Comparison of ENCODE assay signal across 27 cellular contexts in genomic region chr5:11166906-11167305, GRCh38.
DNase-seq lines count a peak whose midpoint lies in the region; TF ChIP-seq lines count a peak whose summit lies in the region.
"Had no signal": no experiment of that assay in that cellular context is flagged by ENCODE, and none has a peak within 500 bp of the region (broad histone marks: within the 10 kb centered on the region; RNA-seq: fewer than 3 reads in every experiment).

No MANE protein-coding gene starts in this region.

- peak; percentile 46 for DNase-seq in HT1080 (ENCODE audit: low read depth)
- DNase-seq in astrocyte of the spinal cord (ENCODE audit: low read depth, low spot score) = peak; percentile 26
- peak; percentile 45 for DNase-seq in kidney glomerular epithelial cell (lab: John Stamatoyannopoulos, UW)
- peak; percentile 10 for DNase-seq in retinal pigment epithelial cell (ENCODE audit: low read depth)
- no peak for DNase-seq in NCI-H1436 treated with DMSO at 0.1 percent for 48 hours (lab: John Stamatoyannopoulos, UW)
- DNase-seq in Kasumi-1 (lab: John Stamatoyannopoulos, UW) = no peak
- no peak for DNase-seq in HuH-7 (ENCODE audit: low spot score)
- DNase-seq in activated CD4-positive, alpha-beta T cell treated with anti-CD3 and anti-CD28 coated beads for 4 hours = no peak
- DNase-seq: ACHN; activated CD4-positive, alpha-beta memory T cell treated with anti-CD3 and anti-CD28 coated beads, Interleukin-2, amount 10 ng/mL, durations not matched to agents 7 days and 5 days; activated CD4-positive, CD25-positive, alpha-beta regulatory T cell treated with anti-CD3 and anti-CD28 coated beads, Interleukin-2, amount 50 U/mL, for 72 hours; activated CD8-positive, alpha-beta memory T cell treated with anti-CD3 and anti-CD28 coated beads, Interleukin-2, amount 50 U/mL, for 48 hours; central memory CD4-positive, alpha-beta T cell; COR-L47; dermis blood vessel endothelial cell; GF-D8; H9; NCI-H1105; NCI-H1930; NCI-H2227 treated with DMSO at 0.1 percent for 48 hours; NCI-H69; posterior cingulate gyrus; stimulated activated naive B cell treated with anti-CD40 and anti-IgM and Interleukin-4, amounts not matched to agents 10 μg/mL and 1 μg/mL and 100 μg/mL, for 72 hours; testis had no signal

- TF ChIP-seq CTCF in astrocyte of the spinal cord (IDR thresholded peaks at IDR 0.05; ENCODE audit: low read depth, low read length) = no peak
- TF ChIP-seq CTCF in retinal pigment epithelial cell (conservative IDR thresholded peaks at IDR 0.05; ENCODE audit: low read depth, low read length) = no peak

- in situ Hi-C loops in astrocyte of the spinal cord (cut with HindIII; ENCODE audit: low sequenced_read_pairs) = no loop called here

- H3K4me3 ChIP-seq in astrocyte of the spinal cord (ENCODE audit: low read depth, low read length) (no peak overlapping the region), retinal pigment epithelial cell (ENCODE audit: low read length) (no peak overlapping the region)
- H3K4me3 ChIP-seq: gastroesophageal sphincter, lung, SJSA1, testis had no signal

Comparison
In these comparisons a context has a peak if more than half of its experiments do, and no peak if none do; other contexts are left out.
1. DNase-seq: peak in HT1080 (single experiment), astrocyte of the spinal cord (single experiment), kidney glomerular epithelial cell (single experiment) and retinal pigment epithelial cell (single experiment); none in NCI-H1436 treated with DMSO at 0.1 percent for 48 hours (single experiment), Kasumi-1 (0 of 2), HuH-7 (single experiment) and activated CD4-positive, alpha-beta T cell treated with anti-CD3 and anti-CD28 coated beads for 4 hours (0 of 2).